In the genomic region with DNA sequence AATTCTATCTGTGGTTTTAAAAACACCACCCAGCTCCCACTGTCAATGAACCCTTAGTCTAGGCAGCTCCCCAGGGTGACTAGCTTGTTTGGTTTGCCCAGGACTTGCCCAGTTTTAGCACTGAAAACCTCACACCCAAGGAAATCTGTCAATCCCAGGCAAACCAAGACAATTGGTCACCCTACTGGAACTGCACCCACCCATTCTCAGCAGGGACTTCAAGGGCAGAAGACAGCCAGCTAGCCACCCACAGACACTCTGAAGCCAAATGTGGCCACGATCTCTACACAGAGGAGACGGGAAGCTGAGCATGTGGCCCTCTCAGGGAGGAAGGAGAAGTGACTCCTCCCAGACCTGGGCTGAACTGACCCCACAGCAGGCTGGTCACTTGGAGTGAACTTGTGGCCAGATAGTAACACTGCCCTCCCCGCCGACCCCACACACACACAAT, we compare ENCODE assay signal across 22 cellular contexts.
DNase-seq lines count a peak whose midpoint lies in the region; ATAC-seq and TF ChIP-seq lines count a peak whose summit lies in the region.
"Had no signal": no experiment of that assay in that cellular context is flagged by ENCODE, and none has a peak within 500 bp of the region (broad histone marks: within the 10 kb centered on the region; RNA-seq: fewer than 3 reads in every experiment).

No MANE protein-coding gene starts in this region.

- intact Hi-C loops in upper lobe of right lung (cut with DNase I), result no loop called here

- TF ChIP-seq CTCF in upper lobe of right lung (IDR thresholded peaks at IDR 0.05), result no peak

- H3K36me3 ChIP-seq in upper lobe of right lung, result no peaks in the 10 kb centered on the region
- H3K36me3 ChIP-seq: left ventricle myocardium inferior, right atrium auricular region, SJSA1 had no signal

- peaks cover 9% of the 10 kb centered on the region for H3K27me3 ChIP-seq in upper lobe of right lung
- H3K27me3 ChIP-seq: right atrium auricular region, SJSA1 had no signal

- no peak overlapping the region for H3K4me3 ChIP-seq in upper lobe of right lung
- H3K4me3 ChIP-seq: left ventricle myocardium inferior, PC-9, right atrium auricular region, SJSA1 had no signal

- no peaks in the 10 kb centered on the region for H3K4me1 ChIP-seq in upper lobe of right lung
- H3K4me1 ChIP-seq: left ventricle myocardium inferior, right atrium auricular region had no signal

- H3K27ac ChIP-seq in upper lobe of right lung, result no peak overlapping the region
- H3K27ac ChIP-seq: 22Rv1, left ventricle myocardium inferior, PC-9, right atrium auricular region, SJSA1, VCaP had no signal

- DNase-seq in NCI-H1092 treated with DMSO at 0.1 percent for 48 hours (lab: John Stamatoyannopoulos, UW), result peak; percentile 39
- DNase-seq in NCI-H1092 (lab: John Stamatoyannopoulos, UW), result no peak
- peak; percentile 92 for DNase-seq in NCI-H69 (lab: John Stamatoyannopoulos, UW)
- DNase-seq in left lobe of liver (ENCODE audit: low spot score), result no peak
- peak; percentile 73 for DNase-seq in upper lobe of right lung
- DNase-seq in NCI-H2171 treated with DMSO at 0.1 percent for 48 hours (lab: John Stamatoyannopoulos, UW), result no peak
- DNase-seq: activated CD4-positive, alpha-beta T cell treated with anti-CD3 and anti-CD28 coated beads, Interleukin-2, amount 50 U/mL, for 4 hours; activated naive CD4-positive, alpha-beta T cell treated with Interleukin-2 at 50 U/mL for 16 hours; activated T-cell treated with anti-CD3 and anti-CD28 coated beads for 4 hours; effector memory CD4-positive, alpha-beta T cell; EL; H9; left ventricle myocardium inferior; nucleus accumbens; PC-9; stimulated activated naive B cell treated with anti-CD40 and anti-IgM and Interleukin-4, amounts not matched to agents 10 μg/mL and 1 μg/mL and 100 μg/mL, for 72 hours had no signal

- no peaks in the 10 kb centered on the region for H3K9me3 ChIP-seq in upper lobe of right lung
- H3K9me3 ChIP-seq: left ventricle myocardium inferior, right atrium auricular region, SJSA1 had no signal

- ATAC-seq in left lobe of liver, result peak; percentile 43
- ATAC-seq in upper lobe of right lung, result peak; percentile 94
- no peak for ATAC-seq in GM21576 (IDR thresholded peaks at IDR 0.05; ENCODE audit: unreplicated experiment)
- no peak for ATAC-seq in HG02763 (IDR thresholded peaks at IDR 0.05; ENCODE audit: unreplicated experiment)
- ATAC-seq: stimulated activated naive B cell treated with anti-CD40 and anti-IgM and Interleukin-4, amounts not matched to agents 10 μg/mL and 1 μg/mL and 100 μg/mL, for 72 hours had no signal

Comparison
In these comparisons a context has a peak if more than half of its experiments do, and no peak if none do; other contexts are left out.
1. DNase-seq: peak in NCI-H1092 treated with DMSO at 0.1 percent for 48 hours (single experiment), NCI-H69 (single experiment) and upper lobe of right lung (single experiment); none in NCI-H1092 (single experiment), left lobe of liver (single experiment) and NCI-H2171 treated with DMSO at 0.1 percent for 48 hours (single experiment).
2. ATAC-seq: peak in left lobe of liver (single experiment) and upper lobe of right lung (single experiment); none in GM21576 (single experiment) and HG02763 (single experiment).